Comparison of ENCODE assay signal across 12 cellular contexts in genomic region chr2:66553370-66553769, GRCh38.
DNase-seq lines count a peak whose midpoint lies in the region; ATAC-seq and TF ChIP-seq lines count a peak whose summit lies in the region.
"Had no signal": no experiment of that assay in that cellular context is flagged by ENCODE, and none has a peak within 500 bp of the region (broad histone marks: within the 10 kb centered on the region; RNA-seq: fewer than 3 reads in every experiment).

No MANE protein-coding gene starts in this region.

- H3K79me2 ChIP-seq in neural progenitor cell (ENCODE audit: low read depth): no peaks in the 10 kb centered on the region

- intact Hi-C loops in posterior vena cava (cut with DNase I): no loop called here

- H3K4me3 ChIP-seq in neural progenitor cell: no peak overlapping the region

- no peak overlapping the region for H3K27ac ChIP-seq in neural progenitor cell

- no peak overlapping the region for H3K4me2 ChIP-seq in neural progenitor cell

- no peaks in the 10 kb centered on the region for H3K36me3 ChIP-seq in neural progenitor cell

- H3K4me1 Mint-ChIP-seq in chondrocyte (ENCODE audit: low read depth) (peaks cover 39% of the 10 kb centered on the region), neural progenitor cell (peaks cover 32% of the 10 kb centered on the region)

- H3K27ac Mint-ChIP-seq in chondrocyte (ENCODE audit: unreplicated experiment): peak overlapping the region; percentile 73
- H3K27ac Mint-ChIP-seq in neural progenitor cell: no peak overlapping the region
- H3K27ac Mint-ChIP-seq: activated T-cell treated with anti-CD3 and anti-CD28 coated beads, Interleukin-2, amount 50 U/mL, for 24 hours; CD4-positive, alpha-beta T cell; naive thymus-derived CD4-positive, alpha-beta T cell had no signal

- H3K4me3 Mint-ChIP-seq in chondrocyte (ENCODE audit: unreplicated experiment): no peak overlapping the region
- peak overlapping the region; percentile 31 for H3K4me3 Mint-ChIP-seq in neural progenitor cell
- H3K4me3 Mint-ChIP-seq: activated T-cell treated with anti-CD3 and anti-CD28 coated beads, Interleukin-2, amount 50 U/mL, for 24 hours; CD4-positive, alpha-beta T cell had no signal

- no peak overlapping the region for H3K9ac ChIP-seq in neural progenitor cell

- H3K36me3 Mint-ChIP-seq in chondrocyte (ENCODE audit: low read depth) (peaks cover 4% of the 10 kb centered on the region), neural progenitor cell (peaks cover 6% of the 10 kb centered on the region)
- H3K36me3 Mint-ChIP-seq: naive thymus-derived CD4-positive, alpha-beta T cell had no signal

- H3K27me3 Mint-ChIP-seq in chondrocyte (ENCODE audit: low read depth): no peaks in the 10 kb centered on the region
- H3K27me3 Mint-ChIP-seq in neural progenitor cell (ENCODE audit: insufficient read depth, low read depth): no peaks in the 10 kb centered on the region

- no peaks in the 10 kb centered on the region for H4K20me1 ChIP-seq in neural progenitor cell (ENCODE audit: low read depth)

- no peaks in the 10 kb centered on the region for H3F3A ChIP-seq in neural progenitor cell (ENCODE audit: low read depth)

- peaks cover 18% of the 10 kb centered on the region for H3K4me1 ChIP-seq in neural progenitor cell

- DNase-seq in DMS53 treated with DMSO at 0.1 percent for 48 hours (lab: John Stamatoyannopoulos, UW; ENCODE audit: unreplicated experiment): peak; percentile 29
- DNase-seq in NCI-H1417 treated with DMSO at 0.1 percent for 48 hours (lab: John Stamatoyannopoulos, UW): peak; percentile 93
- DNase-seq in chondrocyte (ENCODE audit: low spot score): peak; percentile 86
- no peak for DNase-seq in neural progenitor cell (ENCODE audit: low spot score)
- DNase-seq in stimulated activated CD4-positive, alpha-beta T cell treated with anti-CD3 and anti-CD28 coated beads, Interleukin-12 subunit alpha, Interleukin-12 subunit beta, amount 100 ng/mL, for 4 hours: no peak
- no peak for DNase-seq in stimulated activated naive CD8-positive, alpha-beta T cell treated with anti-CD3 and anti-CD28 coated beads, Interleukin-15, Interleukin-2, amounts not matched to agents 100 U/mL and 50 U/mL, for 24 hours
- no peak for DNase-seq in posterior vena cava (ENCODE audit: low spot score)
- DNase-seq: activated T-cell treated with anti-CD3 and anti-CD28 coated beads, Interleukin-2, amount 50 U/mL, for 24 hours; CD4-positive, alpha-beta T cell; naive thymus-derived CD4-positive, alpha-beta T cell; NCI-H446 treated with DMSO at 0.1 percent for 48 hours had no signal

- ATAC-seq in stimulated activated naive CD8-positive, alpha-beta T cell treated with anti-CD3 and anti-CD28 coated beads, Interleukin-15, Interleukin-2, amounts not matched to agents 100 U/mL and 50 U/mL, for 24 hours: no peak
- ATAC-seq in HG03342 (IDR thresholded peaks at IDR 0.05; ENCODE audit: unreplicated experiment): no peak
- ATAC-seq: naive thymus-derived CD4-positive, alpha-beta T cell had no signal

- H3K9me3 ChIP-seq in neural progenitor cell (ENCODE audit: low read depth): no peaks in the 10 kb centered on the region

- no peak for TF ChIP-seq CTCF in chondrocyte (IDR thresholded peaks at IDR 0.05)
- no peak for TF ChIP-seq CTCF in neural progenitor cell (IDR thresholded peaks at IDR 0.05)

- no peak overlapping the region for H2AFZ ChIP-seq in neural progenitor cell (replicated peaks)

- no peaks in the 10 kb centered on the region for H3K9me3 Mint-ChIP-seq in chondrocyte (ENCODE audit: low read depth)
- no peaks in the 10 kb centered on the region for H3K9me3 Mint-ChIP-seq in neural progenitor cell
- H3K9me3 Mint-ChIP-seq: activated T-cell treated with anti-CD3 and anti-CD28 coated beads, Interleukin-2, amount 50 U/mL, for 24 hours; CD4-positive, alpha-beta T cell had no signal

- no peaks in the 10 kb centered on the region for H3K27me3 ChIP-seq in neural progenitor cell

Comparison
In these comparisons a context has a peak if more than half of its experiments do, and no peak if none do; other contexts are left out.
1. DNase-seq: peak in DMS53 treated with DMSO at 0.1 percent for 48 hours (single experiment), NCI-H1417 treated with DMSO at 0.1 percent for 48 hours (single experiment) and chondrocyte (single experiment); none in neural progenitor cell (single experiment), stimulated activated CD4-positive, alpha-beta T cell treated with anti-CD3 and anti-CD28 coated beads, Interleukin-12 subunit alpha, Interleukin-12 subunit beta, amount 100 ng/mL, for 4 hours (single experiment), stimulated activated naive CD8-positive, alpha-beta T cell treated with anti-CD3 and anti-CD28 coated beads, Interleukin-15, Interleukin-2, amounts not matched to agents 100 U/mL and 50 U/mL, for 24 hours (single experiment) and posterior vena cava (single experiment).